ENCODE assay signal across 15 cellular contexts in the genomic region with DNA sequence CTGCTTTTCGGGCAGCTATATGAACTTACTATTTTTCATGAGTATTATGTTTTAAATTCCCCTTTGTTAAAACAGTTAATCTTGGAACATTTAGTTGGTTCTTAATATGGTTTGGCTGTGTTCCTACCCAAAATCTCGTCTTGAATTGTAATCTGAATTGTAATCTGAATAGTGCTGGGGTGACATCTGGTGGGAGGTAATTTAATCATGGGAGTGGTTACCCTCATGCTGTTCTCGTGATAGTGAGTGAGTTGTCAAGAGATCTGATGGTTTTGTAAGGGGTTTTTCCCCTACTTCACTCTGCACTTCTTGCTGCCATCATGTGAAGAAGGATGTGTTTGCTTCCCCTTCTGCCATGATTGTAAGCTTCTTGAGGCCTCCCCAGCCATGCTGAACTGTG.
DNase-seq lines count a peak whose midpoint lies in the region; ATAC-seq and TF ChIP-seq lines count a peak whose summit lies in the region.
"Had no signal": no experiment of that assay in that cellular context is flagged by ENCODE, and none has a peak within 500 bp of the region (broad histone marks: within the 10 kb centered on the region; RNA-seq: fewer than 3 reads in every experiment).

No MANE protein-coding gene starts in this region.

- H3K9me3 ChIP-seq in testis: no peaks in the 10 kb centered on the region

- no peaks in the 10 kb centered on the region for H3K36me3 Mint-ChIP-seq in glutamatergic neuron (ENCODE audit: unreplicated experiment)

- H3K4me3 Mint-ChIP-seq in glutamatergic neuron (ENCODE audit: unreplicated experiment): no peak overlapping the region

- ATAC-seq in HG02588 (IDR thresholded peaks at IDR 0.05; ENCODE audit: unreplicated experiment): no peak
- ATAC-seq: Panc1 had no signal

- H3K4me1 ChIP-seq in testis: no peaks in the 10 kb centered on the region

- intact Hi-C loops in testis (cut with DNase I; ENCODE audit: low total_unique reads): no loop called here

- no peak for TF ChIP-seq CTCF in glutamatergic neuron (IDR thresholded peaks at IDR 0.05; ENCODE audit: partially characterized antibody, unreplicated experiment)
- TF ChIP-seq CTCF in testis (IDR thresholded peaks at IDR 0.05): no peak

- H3K27ac Mint-ChIP-seq in glutamatergic neuron (ENCODE audit: unreplicated experiment): peak overlapping the region; percentile 36

- peaks cover 2% of the 10 kb centered on the region for H3K27me3 Mint-ChIP-seq in glutamatergic neuron (ENCODE audit: unreplicated experiment)

- no peaks in the 10 kb centered on the region for H3K27me3 ChIP-seq in testis

- H3K4me1 Mint-ChIP-seq in glutamatergic neuron (ENCODE audit: low read depth, unreplicated experiment): peaks cover 28% of the 10 kb centered on the region

- WGBS in testis, 2 donors: 48 to 57% methylated on average over 3 of the region's 3 CpGs

- no peak overlapping the region for H3K4me3 ChIP-seq in testis
- H3K4me3 ChIP-seq: SK-N-MC had no signal

- no peak overlapping the region for H3K27ac ChIP-seq in testis
- H3K27ac ChIP-seq: SK-N-MC had no signal

- no peak for TF ChIP-seq POLR2A in testis (IDR thresholded peaks at IDR 0.05)

- DNase-seq in DMS 273 treated with DMSO at 0.1 percent for 48 hours (lab: John Stamatoyannopoulos, UW) (peak; percentile 58), NCI-H1694 (lab: John Stamatoyannopoulos, UW) (peak; percentile 32), NCI-H524 treated with DMSO at 0.1 percent for 48 hours (lab: John Stamatoyannopoulos, UW) (peak; percentile 71), glutamatergic neuron (no peak), NCI-H187 (lab: John Stamatoyannopoulos, UW) (no peak), testis (no peak)
- DNase-seq: ACHN, COR-L47, HCEC 1CT, NCI-H1105, NCI-H2029, NCI-H748 treated with DMSO at 0.1 percent for 48 hours had no signal

- H3K36me3 ChIP-seq in testis (ENCODE audit: low read depth, missing control alignments): no peaks in the 10 kb centered on the region

- no peaks in the 10 kb centered on the region for H3K9me3 Mint-ChIP-seq in glutamatergic neuron (ENCODE audit: unreplicated experiment)

Comparison
In these comparisons a context has a peak if more than half of its experiments do, and no peak if none do; other contexts are left out.
1. DNase-seq: peak in DMS 273 treated with DMSO at 0.1 percent for 48 hours (single experiment), NCI-H1694 (single experiment) and NCI-H524 treated with DMSO at 0.1 percent for 48 hours (single experiment); none in glutamatergic neuron (single experiment), NCI-H187 (0 of 2) and testis (single experiment).